17 cellular contexts compared by ENCODE assay signal in genomic region chr10:51707392-51707791, GRCh38. TPM values are rescaled to one million over a fixed set of nuclear protein-coding genes. Genes with fewer than 3 reads are reported as not detected.
DNase-seq lines count a peak whose midpoint lies in the region; ATAC-seq and TF ChIP-seq lines count a peak whose summit lies in the region.
"Had no signal": no experiment of that assay in that cellular context is flagged by ENCODE, and none has a peak within 500 bp of the region (broad histone marks: within the 10 kb centered on the region; RNA-seq: fewer than 3 reads in every experiment).

No MANE protein-coding gene starts in this region.

- H3K4me1 Mint-ChIP-seq in naive thymus-derived CD4-positive, alpha-beta T cell, result peaks cover 9 to 58% (median 21%) of the 10 kb centered on the region in 7 donors

- 84 to 91% methylated on average over 6 of the region's 6 CpGs for WGBS in lower leg skin, 2 donors

- no peaks in the 10 kb centered on the region for H3K36me3 ChIP-seq in adipocyte (ENCODE audit: control insufficient read depth, insufficient read depth, low read length, severe bottlenecking)
- no peaks in the 10 kb centered on the region for H3K36me3 ChIP-seq in naive thymus-derived CD4-positive, alpha-beta T cell (ENCODE audit: control insufficient read depth in 2 of 3, insufficient read depth in 3 of 3, low read length in 3 of 3)
- no peaks in the 10 kb centered on the region for H3K36me3 ChIP-seq in vagina
- H3K36me3 ChIP-seq: SJSA1 had no signal

- peaks cover 0 to 3% (median 0%) of the 10 kb centered on the region in 11 donors for H3K9me3 Mint-ChIP-seq in naive thymus-derived CD4-positive, alpha-beta T cell
- H3K9me3 Mint-ChIP-seq: mesothelial cell of epicardium had no signal

- H3K4me3 ChIP-seq in adipocyte (ENCODE audit: low read length), result no peak overlapping the region
- H3K4me3 ChIP-seq in naive thymus-derived CD4-positive, alpha-beta T cell (ENCODE audit: low read length), result no peak overlapping the region
- no peak overlapping the region for H3K4me3 ChIP-seq in vagina
- no peak overlapping the region for H3K4me3 ChIP-seq in lower leg skin (ENCODE audit: low read depth, poor library complexity, severe bottlenecking)
- H3K4me3 ChIP-seq: SJSA1 had no signal

- intact Hi-C loops in Right ventricle myocardium inferior (cut with DNase I), result no loop called here
- intact Hi-C loops in cardiac septum (cut with DNase I), result loop anchor here (10.0 kb wide), 3 partner anchors 177 to 323 kb away; no protein-coding TSS in a partner anchor
- intact Hi-C loops in naive thymus-derived CD4-positive, alpha-beta T cell (cut with micrococcal nuclease), result no loop called here
- intact Hi-C loops in vagina (cut with DNase I), result no loop called here
- intact Hi-C loops in lower leg skin (cut with DNase I; ENCODE audit: low total_unique reads), result no loop called here

- DNase-seq in Right ventricle myocardium inferior (ENCODE audit: missing footprints) (no peak), cardiac septum (ENCODE audit: low spot score) (no peak), adipocyte (ENCODE audit: low read depth) (no peak), vagina (ENCODE audit: extremely low spot score in 2 of 2) (no peak), NCI-H345 (lab: John Stamatoyannopoulos, UW) (no peak), lower leg skin (ENCODE audit: low spot score in 2 of 2) (no peak), cerebellar nuclear complex (lab: John Stamatoyannopoulos, UW) (no peak)
- DNase-seq in naive thymus-derived CD4-positive, alpha-beta T cell, result no peak
- DNase-seq: activated CD4-positive, CD25-positive, alpha-beta regulatory T cell treated with anti-CD3 and anti-CD28 coated beads, Interleukin-2, amount 50 U/mL, for 72 hours; kidney glomerular epithelial cell; NCI-H1417 treated with DMSO at 0.1 percent for 48 hours; NCI-H748 treated with DMSO at 0.1 percent for 48 hours; right cardiac atrium; stimulated activated naive CD4-positive, alpha-beta T cell treated with Interleukin-2 at 50 U/mL for 16 hours; T-helper 9 cell had no signal

- CTCF ChIA-PET in naive thymus-derived CD4-positive, alpha-beta T cell (lab: Charles Lee), result interaction anchor here (0.6 kb wide), 2 partner anchors 26 to 1086 kb away, joined by 3 to 4 read pairs; no protein-coding TSS in a partner anchor

- H3K27ac ChIP-seq in naive thymus-derived CD4-positive, alpha-beta T cell (ENCODE audit: low read depth, low read length), result peak overlapping the region; percentile 40
- peak overlapping the region; percentile 12 for H3K27ac ChIP-seq in vagina
- H3K27ac ChIP-seq: SJSA1 had no signal

- no peaks in the 10 kb centered on the region for H3K27me3 Mint-ChIP-seq in naive thymus-derived CD4-positive, alpha-beta T cell

- H3K36me3 Mint-ChIP-seq in naive thymus-derived CD4-positive, alpha-beta T cell, result peaks cover 0 to 16% (median 0%) of the 10 kb centered on the region in 5 donors
- H3K36me3 Mint-ChIP-seq: mesothelial cell of epicardium had no signal

- H3K27me3 ChIP-seq in adipocyte (replicated peaks; ENCODE audit: control insufficient read depth, insufficient read depth, low read length) (no peaks in the 10 kb centered on the region), vagina (no peaks in the 10 kb centered on the region)
- no peaks in the 10 kb centered on the region for H3K27me3 ChIP-seq in naive thymus-derived CD4-positive, alpha-beta T cell (ENCODE audit: control insufficient read depth in 2 of 2, insufficient read depth in 2 of 2, low read length in 2 of 2)

- POLR2A ChIA-PET in naive thymus-derived CD4-positive, alpha-beta T cell (lab: Charles Lee), result interaction anchor here (0.6 kb wide), 1 partner anchor 33 kb away, joined by 3 read pairs; no protein-coding TSS in a partner anchor

- H3K4me1 ChIP-seq in adipocyte (ENCODE audit: control insufficient read depth, insufficient read depth, low read length) (peaks cover 33% of the 10 kb centered on the region), vagina (peaks cover 6% of the 10 kb centered on the region)
- peaks cover 4 to 18% of the 10 kb centered on the region in 2 donors for H3K4me1 ChIP-seq in naive thymus-derived CD4-positive, alpha-beta T cell (ENCODE audit: control insufficient read depth in 2 of 2, insufficient read depth in 2 of 2, low read length in 2 of 2)
- H3K4me1 ChIP-seq: SJSA1 had no signal

- H3K9me3 ChIP-seq in adipocyte (ENCODE audit: control insufficient read depth, low read length) (no peaks in the 10 kb centered on the region), vagina (no peaks in the 10 kb centered on the region)
- no peaks in the 10 kb centered on the region for H3K9me3 ChIP-seq in naive thymus-derived CD4-positive, alpha-beta T cell (ENCODE audit: control insufficient read depth in 2 of 3, low read length in 3 of 3)
- H3K9me3 ChIP-seq: SJSA1 had no signal

- H3K27ac Mint-ChIP-seq in naive thymus-derived CD4-positive, alpha-beta T cell, result peak overlapping the region; percentile 2 to 90 (median 73)
- H3K27ac Mint-ChIP-seq: mesothelial cell of epicardium had no signal

- peak overlapping the region; percentile 7 for H3K9ac ChIP-seq in adipocyte (ENCODE audit: low read length)

- no peak for TF ChIP-seq CTCF in vagina (IDR thresholded peaks at IDR 0.05)
- no peak for TF ChIP-seq CTCF in lower leg skin (IDR thresholded peaks at IDR 0.05)

- TF ChIP-seq POLR2A in vagina (IDR thresholded peaks at IDR 0.05), result no peak
- no peak for TF ChIP-seq POLR2A in lower leg skin (IDR thresholded peaks at IDR 0.05)

- peak overlapping the region in 6 of 10 donors; percentile 18 to 61 (median 46) for H3K4me3 Mint-ChIP-seq in naive thymus-derived CD4-positive, alpha-beta T cell
- H3K4me3 Mint-ChIP-seq: mesothelial cell of epicardium had no signal

- ATAC-seq in Right ventricle myocardium inferior, result peak; percentile 20
- ATAC-seq in naive thymus-derived CD4-positive, alpha-beta T cell, result peak; percentile 18

RNA-seq across cellular contexts. Expression of gene CSTF2T, which starts 8.0 kb away (rescaled TPM):
- total RNA-seq in Right ventricle myocardium inferior (21.3 TPM), cardiac septum (20.4 TPM), vagina (12.0 TPM), lower leg skin (10 to 100 TPM; 11.8 to 15.5 (median 13.9) TPM)
- total RNA-seq in naive thymus-derived CD4-positive, alpha-beta T cell, result 10 to 100 TPM; 23.0 to 52.9 (median 40.1) TPM
- 10 to 100 TPM; 18.4 to 21.2 TPM for polyA plus RNA-seq in naive thymus-derived CD4-positive, alpha-beta T cell
